9 cellular contexts compared by ENCODE assay signal in the genomic region with DNA sequence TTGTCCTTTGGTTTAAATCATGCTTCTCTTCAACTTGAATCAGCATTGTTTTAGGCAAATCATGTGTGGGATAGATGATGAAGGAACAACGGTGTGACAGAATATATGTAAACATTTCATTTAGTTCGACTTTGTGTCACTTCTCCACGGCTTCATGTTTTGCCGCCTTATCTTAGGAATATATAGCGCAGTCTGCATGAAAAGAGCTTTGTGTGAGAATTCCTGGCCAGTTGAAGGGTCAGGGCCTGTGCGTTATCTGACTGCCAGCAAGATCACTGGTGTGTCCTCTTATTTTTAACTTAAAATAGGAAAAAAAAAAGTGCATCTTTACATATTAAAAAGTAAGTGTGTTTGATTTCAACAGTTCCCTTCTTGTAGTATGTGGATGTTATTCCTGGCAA.
DNase-seq lines count a peak whose midpoint lies in the region; ATAC-seq and TF ChIP-seq lines count a peak whose summit lies in the region.
"Had no signal": no experiment of that assay in that cellular context is flagged by ENCODE, and none has a peak within 500 bp of the region (broad histone marks: within the 10 kb centered on the region; RNA-seq: fewer than 3 reads in every experiment).

No MANE protein-coding gene starts in this region.

- no peak for TF ChIP-seq POLR2A in right lobe of liver (IDR thresholded peaks at IDR 0.05)

- POLR2A ChIA-PET in GM10248 (lab: Yijun Ruan, JAX) = no interaction called here

- H3K36me3 ChIP-seq in brain microvascular endothelial cell (replicated peaks) = no peaks in the 10 kb centered on the region
- no peaks in the 10 kb centered on the region for H3K36me3 ChIP-seq in right lobe of liver
- H3K36me3 ChIP-seq in upper lobe of right lung = no peaks in the 10 kb centered on the region

- H3K4me1 ChIP-seq in right lobe of liver (no peaks in the 10 kb centered on the region), upper lobe of right lung (no peaks in the 10 kb centered on the region)

- TF ChIP-seq CTCF in brain microvascular endothelial cell (IDR thresholded peaks at IDR 0.05; ENCODE audit: low read depth, low read length, missing control alignments) = no peak
- no peak for TF ChIP-seq CTCF in right lobe of liver (IDR thresholded peaks at IDR 0.05)
- TF ChIP-seq CTCF in upper lobe of right lung (IDR thresholded peaks at IDR 0.05) = no peak
- no peak for TF ChIP-seq CTCF in GM10248 (IDR thresholded peaks at IDR 0.05; ENCODE audit: control extremely low read depth, extremely low read depth, low read depth, missing control alignments)

- ATAC-seq in right lobe of liver (peak; percentile 49 to 70 (median 66)), upper lobe of right lung (peak; percentile 7), HG02763 (IDR thresholded peaks at IDR 0.05; ENCODE audit: unreplicated experiment) (no peak)
- ATAC-seq in activated T-helper 17 cell treated with anti-CD3 and anti-CD28 coated beads, Interleukin-2, amount 50 U/mL, for 72 hours (replicated peaks) = no peak

- peaks cover 14% of the 10 kb centered on the region for H3K4me1 Mint-ChIP-seq in activated T-cell treated with anti-CD3 and anti-CD28 coated beads, Interleukin-2, amount 50 U/mL, for 24 hours (ENCODE audit: low read depth)
- H3K4me1 Mint-ChIP-seq in activated T-helper 17 cell treated with anti-CD3 and anti-CD28 coated beads, Interleukin-2, amount 50 U/mL, for 72 hours = no peaks in the 10 kb centered on the region

- H3K4me3 Mint-ChIP-seq in activated T-cell treated with anti-CD3 and anti-CD28 coated beads, Interleukin-2, amount 50 U/mL, for 24 hours = peak overlapping the region; percentile 27
- no peak overlapping the region for H3K4me3 Mint-ChIP-seq in activated T-helper 17 cell treated with anti-CD3 and anti-CD28 coated beads, Interleukin-2, amount 50 U/mL, for 72 hours

- no peaks in the 10 kb centered on the region for H3K9me3 Mint-ChIP-seq in activated T-cell treated with anti-CD3 and anti-CD28 coated beads, Interleukin-2, amount 50 U/mL, for 24 hours
- H3K9me3 Mint-ChIP-seq in activated T-helper 17 cell treated with anti-CD3 and anti-CD28 coated beads, Interleukin-2, amount 50 U/mL, for 72 hours = peaks cover 7% of the 10 kb centered on the region

- DNase-seq in activated T-cell treated with anti-CD3 and anti-CD28 coated beads, Interleukin-2, amount 50 U/mL, for 24 hours = no peak
- DNase-seq in activated T-cell treated with anti-CD3 and anti-CD28 coated beads, Interleukin-2, amount 50 U/mL, for 48 hours = no peak
- DNase-seq in brain microvascular endothelial cell = peak; percentile 43
- no peak for DNase-seq in right lobe of liver
- DNase-seq in upper lobe of right lung = no peak
- DNase-seq in GM10248 (ENCODE audit: extremely low spot score) = no peak
- DNase-seq: NCI-H1930 had no signal

- WGBS in right lobe of liver (ENCODE audit: insufficient coverage, low coverage, low lambda C conversion rate, missing lambda C conversion rate) = under 1% methylated on average over 6 of the region's 6 CpGs

- H3K27ac Mint-ChIP-seq in activated T-cell treated with anti-CD3 and anti-CD28 coated beads, Interleukin-2, amount 50 U/mL, for 24 hours = no peak overlapping the region
- no peak overlapping the region for H3K27ac Mint-ChIP-seq in activated T-helper 17 cell treated with anti-CD3 and anti-CD28 coated beads, Interleukin-2, amount 50 U/mL, for 72 hours

- peak overlapping the region; percentile 55 for H3K4me3 ChIP-seq in brain microvascular endothelial cell (ENCODE audit: low read depth, low read length)
- H3K4me3 ChIP-seq in right lobe of liver = peak overlapping the region; percentile 8 to 54 (median 48)
- H3K4me3 ChIP-seq in upper lobe of right lung = peak overlapping the region; percentile 48

- H3K27me3 ChIP-seq in brain microvascular endothelial cell (replicated peaks) (no peaks in the 10 kb centered on the region), right lobe of liver (no peaks in the 10 kb centered on the region), upper lobe of right lung (no peaks in the 10 kb centered on the region)

- in situ Hi-C loops in brain microvascular endothelial cell (cut with HindIII; ENCODE audit: low pct_ligation_motif_present, low sequenced_read_pairs) = no loop called here

- no peaks in the 10 kb centered on the region for H3K36me3 Mint-ChIP-seq in activated T-cell treated with anti-CD3 and anti-CD28 coated beads, Interleukin-2, amount 50 U/mL, for 24 hours (ENCODE audit: low read depth)
- no peaks in the 10 kb centered on the region for H3K36me3 Mint-ChIP-seq in activated T-helper 17 cell treated with anti-CD3 and anti-CD28 coated beads, Interleukin-2, amount 50 U/mL, for 72 hours (ENCODE audit: low read depth)

- H3K9me3 ChIP-seq in right lobe of liver (no peaks in the 10 kb centered on the region), upper lobe of right lung (no peaks in the 10 kb centered on the region)

- intact Hi-C loops in right lobe of liver (cut with DNase I) (loop anchor here (10.0 kb wide), 1 partner anchor 110 kb away; no protein-coding TSS in a partner anchor), upper lobe of right lung (cut with DNase I) (no loop called here)

- CTCF ChIA-PET in GM10248 (lab: Yijun Ruan, JAX) = interaction anchor here (1.2 to 1.3 kb wide), 2 partner anchors 9 to 113 kb away, joined by 4 read pairs; no protein-coding TSS in a partner anchor

- peaks cover 9% of the 10 kb centered on the region for H3K27me3 Mint-ChIP-seq in activated T-cell treated with anti-CD3 and anti-CD28 coated beads, Interleukin-2, amount 50 U/mL, for 24 hours
- no peaks in the 10 kb centered on the region for H3K27me3 Mint-ChIP-seq in activated T-helper 17 cell treated with anti-CD3 and anti-CD28 coated beads, Interleukin-2, amount 50 U/mL, for 72 hours

- peak overlapping the region; percentile 84 for H3K27ac ChIP-seq in brain microvascular endothelial cell
- H3K27ac ChIP-seq in right lobe of liver = peak overlapping the region; percentile 39 to 85 (median 70)
- H3K27ac ChIP-seq in upper lobe of right lung = peak overlapping the region; percentile 80

Comparison
In these comparisons a context has a peak if more than half of its experiments do, and no peak if none do; other contexts are left out.
1. ATAC-seq: peak in right lobe of liver (4 of 4) and upper lobe of right lung (single experiment); none in activated T-helper 17 cell treated with anti-CD3 and anti-CD28 coated beads, Interleukin-2, amount 50 U/mL, for 72 hours (single experiment) and HG02763 (single experiment).
2. Peak in every context shown above with its lines, with median percentiles within 50 percentile points of each other: H3K27ac ChIP-seq and H3K4me3 ChIP-seq.